ENCODE assay signal across 13 cellular contexts in the genomic region with DNA sequence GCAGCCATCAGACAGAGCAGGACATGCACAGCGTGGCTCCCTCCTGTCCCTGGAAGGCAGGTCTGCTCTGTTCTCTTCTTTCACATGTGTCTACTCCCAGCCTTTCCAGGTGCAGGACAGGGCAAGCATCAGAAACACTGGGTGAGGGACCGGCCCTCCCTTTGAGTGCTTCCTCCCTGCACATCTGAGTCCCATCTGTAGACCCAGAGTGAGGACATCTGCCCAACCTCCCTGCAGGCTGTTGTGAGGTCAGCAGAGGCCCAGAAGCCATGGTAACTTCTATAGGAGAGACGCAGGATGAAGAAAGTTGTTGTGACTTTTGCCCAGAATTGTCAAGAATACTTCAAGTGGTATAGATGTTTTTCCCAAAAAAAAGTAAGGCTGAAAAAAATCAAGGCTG.
A peak's percentile ranks its signal among the peaks of the same experiment; 100 is the strongest.
DNase-seq lines count a peak whose midpoint lies in the region; ATAC-seq and TF ChIP-seq lines count a peak whose summit lies in the region.
"Had no signal": no experiment of that assay in that cellular context is flagged by ENCODE, and none has a peak within 500 bp of the region (broad histone marks: within the 10 kb centered on the region; RNA-seq: fewer than 3 reads in every experiment).

No MANE protein-coding gene starts in this region.

- H3K9ac ChIP-seq in PC-3 (ENCODE audit: low read length) = no peak overlapping the region

- TF ChIP-seq CTCF in AG10803 (conservative IDR thresholded peaks at IDR 0.05; ENCODE audit: low read length) (no peak), PC-3 (conservative IDR thresholded peaks at IDR 0.05; ENCODE audit: low read depth, low read length) (no peak), fibroblast of mammary gland (conservative IDR thresholded peaks at IDR 0.05; ENCODE audit: control insufficient read depth, insufficient read depth, low read depth, low read length) (no peak), osteocyte (IDR thresholded peaks at IDR 0.05) (no peak), foreskin keratinocyte (conservative IDR thresholded peaks at IDR 0.05) (no peak)

- H3K9me3 Mint-ChIP-seq in osteocyte (ENCODE audit: unreplicated experiment) = no peaks in the 10 kb centered on the region
- H3K9me3 Mint-ChIP-seq: activated CD4-positive, alpha-beta T cell treated with anti-CD3 and anti-CD28 coated beads, Interleukin-2, amount 10 ng/mL, durations not matched to agents 24 days and 14 days; activated T-cell treated with anti-CD3 and anti-CD28 coated beads, Interleukin-2, amount 50 U/mL, for 72 hours; endodermal cell had no signal

- H4K20me1 ChIP-seq in PC-3 (ENCODE audit: low read length) = no peaks in the 10 kb centered on the region

- peak overlapping the region; percentile 100 for H3K27ac Mint-ChIP-seq in osteocyte (ENCODE audit: unreplicated experiment)
- H3K27ac Mint-ChIP-seq: activated CD4-positive, alpha-beta T cell treated with anti-CD3 and anti-CD28 coated beads, Interleukin-2, amount 10 ng/mL, durations not matched to agents 24 days and 14 days; activated T-cell treated with anti-CD3 and anti-CD28 coated beads, Interleukin-2, amount 50 U/mL, for 72 hours; endodermal cell had no signal

- no peaks in the 10 kb centered on the region for H3K27me3 Mint-ChIP-seq in osteocyte (ENCODE audit: unreplicated experiment)

- no peaks in the 10 kb centered on the region for H3K79me2 ChIP-seq in PC-3 (ENCODE audit: low read length)

- no peaks in the 10 kb centered on the region for H3F3A ChIP-seq in PC-3 (ENCODE audit: low read length, unreplicated experiment)

- H3K9me3 ChIP-seq in PC-3 (ENCODE audit: low read length) = no peaks in the 10 kb centered on the region
- H3K9me3 ChIP-seq: tibial nerve had no signal

- H3K9me2 ChIP-seq in PC-3 (replicated peaks; ENCODE audit: low read length) = no peaks in the 10 kb centered on the region

- H3K27me3 ChIP-seq in PC-3 (ENCODE audit: low read length) (peaks cover 3% of the 10 kb centered on the region; the same call in 1 of the 2 replicates), foreskin keratinocyte (no peaks in the 10 kb centered on the region)
- H3K27me3 ChIP-seq: tibial nerve had no signal

- intact Hi-C loops in PC-3 (cut with micrococcal nuclease) = no loop called here

- H3K27ac ChIP-seq in PC-3 (ENCODE audit: low read length) = peak overlapping the region; percentile 89; the same call in 1 of the 2 replicates
- H3K27ac ChIP-seq in foreskin keratinocyte = no peak overlapping the region

- H3K4me1 ChIP-seq in PC-3 (ENCODE audit: insufficient read depth, low read length) = peaks cover 47% of the 10 kb centered on the region
- H3K4me1 ChIP-seq in foreskin keratinocyte = peaks cover 3% of the 10 kb centered on the region

- POLR2A ChIA-PET in PC-3 (lab: Charles Lee; ENCODE audit: unreplicated experiment) = no interaction called here

- H3K4me3 ChIP-seq in AG10803 (ENCODE audit: low read length) (no peak overlapping the region), PC-3 (ENCODE audit: low read length) (no peak overlapping the region), fibroblast of mammary gland (ENCODE audit: control insufficient read depth, low read depth, low read length) (no peak overlapping the region)
- H3K4me3 ChIP-seq: tibial nerve had no signal

- H3K4me3 Mint-ChIP-seq in osteocyte (ENCODE audit: unreplicated experiment) = no peak overlapping the region
- H3K4me3 Mint-ChIP-seq: activated CD4-positive, alpha-beta T cell treated with anti-CD3 and anti-CD28 coated beads, Interleukin-2, amount 10 ng/mL, durations not matched to agents 24 days and 14 days; activated T-cell treated with anti-CD3 and anti-CD28 coated beads, Interleukin-2, amount 50 U/mL, for 72 hours; endodermal cell had no signal

- no peak overlapping the region for H2AFZ ChIP-seq in PC-3 (ENCODE audit: low read length)

- H3K36me3 ChIP-seq in PC-3 (ENCODE audit: low read depth, low read length) = no peaks in the 10 kb centered on the region
- H3K36me3 ChIP-seq: tibial nerve had no signal

- DNase-seq in AG10803 (ENCODE audit: low read depth) (peak; percentile 73), PC-3 (no peak), fibroblast of mammary gland (ENCODE audit: low read depth) (peak; percentile 60), osteocyte (ENCODE audit: extremely low spot score, unreplicated experiment) (no peak), foreskin keratinocyte (no peak), cerebellum (ENCODE audit: low spot score) (no peak)
- no peak for DNase-seq in stimulated activated CD4-positive, alpha-beta T cell treated with anti-CD3 and anti-CD28 coated beads, Interleukin-4, amount 100 ng/mL, for 1 hour
- DNase-seq: activated CD4-positive, alpha-beta T cell treated with anti-CD3 and anti-CD28 coated beads, Interleukin-2, amount 10 ng/mL, durations not matched to agents 24 days and 14 days; activated T-cell treated with anti-CD3 and anti-CD28 coated beads, Interleukin-2, amount 50 U/mL, for 72 hours; endodermal cell; T-helper 2 cell had no signal

- H3K4me1 Mint-ChIP-seq in osteocyte (ENCODE audit: unreplicated experiment) = peaks cover 85% of the 10 kb centered on the region

- CTCF ChIA-PET in PC-3 (lab: Charles Lee) = no interaction called here

- H3K36me3 Mint-ChIP-seq in osteocyte (ENCODE audit: unreplicated experiment) = peaks cover 2% of the 10 kb centered on the region

- H3K4me2 ChIP-seq in PC-3 (ENCODE audit: low read length) = peak overlapping the region; percentile 78

- ATAC-seq in PC-3 (no peak), foreskin keratinocyte (no peak), HG03354 (IDR thresholded peaks at IDR 0.05; ENCODE audit: poor library complexity, severe bottlenecking, unreplicated experiment) (no peak)

- BruUV-seq in PC-3 (replicated peaks; lab: Mats Ljungman, UMichigan) = no TSS peak

Comparison
In these comparisons a context has a peak if more than half of its experiments do, and no peak if none do; other contexts are left out.
1. DNase-seq: peak in AG10803 (single experiment) and fibroblast of mammary gland (single experiment); none in PC-3 (single experiment), osteocyte (single experiment), foreskin keratinocyte (0 of 2), cerebellum (single experiment) and stimulated activated CD4-positive, alpha-beta T cell treated with anti-CD3 and anti-CD28 coated beads, Interleukin-4, amount 100 ng/mL, for 1 hour (single experiment).